ENCODE assay signal across 17 cellular contexts in the genomic region with DNA sequence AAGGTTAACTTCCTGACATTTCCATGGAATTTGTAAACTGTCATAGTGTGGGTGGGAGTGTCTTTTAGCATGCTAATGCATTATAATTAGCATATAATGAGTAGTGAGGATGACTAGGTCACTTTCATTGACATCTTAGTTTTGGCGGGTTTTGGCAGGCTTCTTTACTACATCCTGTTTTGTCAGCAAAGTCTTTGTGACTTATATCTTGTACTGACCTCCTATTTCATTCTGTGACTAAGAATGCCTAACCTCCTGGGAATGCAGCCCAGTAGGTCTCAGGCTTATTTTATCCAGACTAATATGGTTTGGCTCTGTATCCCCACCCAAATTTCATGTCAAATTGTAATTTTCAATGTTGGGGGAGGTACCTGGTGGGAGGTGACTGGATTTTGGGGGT.
DNase-seq lines count a peak whose midpoint lies in the region; ATAC-seq and TF ChIP-seq lines count a peak whose summit lies in the region.
"Had no signal": no experiment of that assay in that cellular context is flagged by ENCODE, and none has a peak within 500 bp of the region (broad histone marks: within the 10 kb centered on the region; RNA-seq: fewer than 3 reads in every experiment).

No MANE protein-coding gene starts in this region.

- H4K5ac ChIP-seq in mesendoderm (ENCODE audit: low read length), result no peak overlapping the region

- in situ Hi-C loops in GM23248 (cut with MboI), result no loop called here
- in situ Hi-C loops in mammary epithelial cell (cut with MboI; ENCODE audit: low sequenced_read_pairs in 2 of 2), result no loop called here

- H2BK120ac ChIP-seq in mesendoderm (ENCODE audit: low read depth, low read length), result no peak overlapping the region

- H4K8ac ChIP-seq in mesendoderm (ENCODE audit: low read depth, low read length), result no peak overlapping the region

- TF ChIP-seq CTCF in mammary epithelial cell (conservative IDR thresholded peaks at IDR 0.05 in 1 of 2, IDR thresholded peaks at IDR 0.05 in 1 of 2; ENCODE audit: extremely low read depth in 1 of 2, insufficient read depth in 1 of 2, low read depth in 1 of 2, low read length in 2 of 2), result no peak

- H3K4me1 ChIP-seq in GM23248 (ENCODE audit: insufficient read depth) (no peaks in the 10 kb centered on the region), mammary epithelial cell (ENCODE audit: insufficient read depth, low read length) (no peaks in the 10 kb centered on the region), mesendoderm (ENCODE audit: control insufficient read depth, low read depth, low read length) (no peaks in the 10 kb centered on the region)
- H3K4me1 ChIP-seq: SJCRH30 had no signal

- no peak overlapping the region for H2BK5ac ChIP-seq in mesendoderm (ENCODE audit: low read length)

- H3K9me3 ChIP-seq in GM23248 (ENCODE audit: low read depth), result no peaks in the 10 kb centered on the region
- no peaks in the 10 kb centered on the region; the same call in 1 of the 2 replicates for H3K9me3 ChIP-seq in MG63
- no peaks in the 10 kb centered on the region for H3K9me3 ChIP-seq in mammary epithelial cell (replicated peaks; ENCODE audit: insufficient read depth, low read length)
- H3K9me3 ChIP-seq: BE2C, SJCRH30 had no signal

- H3K9ac ChIP-seq in GM23248, result no peak overlapping the region
- no peak overlapping the region for H3K9ac ChIP-seq in mammary epithelial cell (ENCODE audit: insufficient read depth, low read length)
- no peak overlapping the region for H3K9ac ChIP-seq in mesendoderm (ENCODE audit: low read length)

- H3K36me3 ChIP-seq in GM23248 (ENCODE audit: low read depth) (no peaks in the 10 kb centered on the region), MG63 (no peaks in the 10 kb centered on the region), mammary epithelial cell (ENCODE audit: insufficient read depth, low read length) (no peaks in the 10 kb centered on the region), mesendoderm (ENCODE audit: control insufficient read depth, insufficient read depth, low read length) (no peaks in the 10 kb centered on the region)
- H3K36me3 ChIP-seq: BE2C, SJCRH30 had no signal

- BruUV-seq in mammary epithelial cell (replicated peaks; lab: Mats Ljungman, UMichigan), result no TSS peak

- dilution Hi-C loops in mammary epithelial cell (cut with HindIII; ENCODE audit: low sequenced_read_pairs), result no loop called here

- H2BK15ac ChIP-seq in mesendoderm (replicated peaks; ENCODE audit: low read depth), result no peak overlapping the region

- H3K27me3 ChIP-seq in GM23248 (replicated peaks; ENCODE audit: insufficient read depth) (no peaks in the 10 kb centered on the region), MG63 (no peaks in the 10 kb centered on the region), mammary epithelial cell (ENCODE audit: insufficient read depth, low read length) (no peaks in the 10 kb centered on the region), mesendoderm (ENCODE audit: insufficient read depth, low read length, poor library complexity) (no peaks in the 10 kb centered on the region)
- H3K27me3 ChIP-seq: BE2C, SJCRH30 had no signal

- no peak for ATAC-seq in HG02885 (IDR thresholded peaks at IDR 0.05; ENCODE audit: poor library complexity, unreplicated experiment)
- ATAC-seq in GM21825 (IDR thresholded peaks at IDR 0.05; ENCODE audit: unreplicated experiment), result no peak
- ATAC-seq: CD8-positive, alpha-beta T cell had no signal

- H3K4me3 ChIP-seq in GM23248 (no peak overlapping the region), MG63 (no peak overlapping the region), mammary epithelial cell (replicated peaks in 1 of 3; ENCODE audit: insufficient read depth in 1 of 3, low read depth in 2 of 3, low read length in 3 of 3) (no peak overlapping the region), mesendoderm (ENCODE audit: low read length) (no peak overlapping the region)
- H3K4me3 ChIP-seq: SJCRH30 had no signal

- no peaks in the 10 kb centered on the region for H3K79me2 ChIP-seq in GM23248 (ENCODE audit: insufficient read depth)
- H3K79me2 ChIP-seq in mammary epithelial cell (ENCODE audit: insufficient read depth, low read length), result no peaks in the 10 kb centered on the region
- no peaks in the 10 kb centered on the region for H3K79me2 ChIP-seq in mesendoderm (ENCODE audit: control insufficient read depth, insufficient read depth, low read length)

- no peaks in the 10 kb centered on the region for H4K20me1 ChIP-seq in GM23248 (ENCODE audit: insufficient read depth)
- no peaks in the 10 kb centered on the region for H4K20me1 ChIP-seq in mammary epithelial cell (ENCODE audit: insufficient read depth, low read length)

- H2AFZ ChIP-seq in GM23248 (no peak overlapping the region), mammary epithelial cell (ENCODE audit: low read depth, low read length) (no peak overlapping the region)

- no peaks in the 10 kb centered on the region for H3K79me1 ChIP-seq in mesendoderm (ENCODE audit: low read length)

- 5 to 19% methylated on average over 1 of the region's 1 CpG for WGBS in GM23248 (ENCODE audit: low coverage in 1 of 2, low lambda C conversion rate in 2 of 2, missing lambda C conversion rate in 2 of 2), 2 experiments
- 22% methylated on average over 1 of the region's 1 CpG for WGBS in mammary epithelial cell (ENCODE audit: low coverage, missing lambda C conversion rate)
- no CpG with 5 or more reads among the region's 1 CpG for WGBS in mesendoderm (ENCODE audit: extremely low coverage, insufficient coverage, low lambda C conversion rate)

- intact Hi-C loops in mammary epithelial cell (cut with micrococcal nuclease), result no loop called here

- no peak overlapping the region for H3K23ac ChIP-seq in mesendoderm (ENCODE audit: low read length)

- no peaks in the 10 kb centered on the region for H3K9me2 ChIP-seq in GM23248 (ENCODE audit: insufficient read depth)

- H3K18ac ChIP-seq in mesendoderm (ENCODE audit: low read length), result no peak overlapping the region

- CTCF ChIA-PET in mammary epithelial cell (lab: Charles Lee; ENCODE audit: low non-redundant PET), result no interaction called here

- H3K4ac ChIP-seq in mesendoderm (ENCODE audit: low read depth, low read length), result no peak overlapping the region

- H3F3A ChIP-seq in GM23248 (ENCODE audit: insufficient read depth), result no peaks in the 10 kb centered on the region

- H3K4me2 ChIP-seq in GM23248 (ENCODE audit: unreplicated experiment), result no peak overlapping the region
- no peak overlapping the region for H3K4me2 ChIP-seq in mammary epithelial cell (ENCODE audit: insufficient read depth, low read depth, low read length)
- H3K4me2 ChIP-seq in mesendoderm (ENCODE audit: low read length), result no peak overlapping the region

- no peak overlapping the region for H3K27ac ChIP-seq in GM23248
- H3K27ac ChIP-seq in mammary epithelial cell (ENCODE audit: insufficient read depth, low read depth, low read length), result no peak overlapping the region
- H3K27ac ChIP-seq in mesendoderm (ENCODE audit: low read depth, low read length), result no peak overlapping the region
- H3K27ac ChIP-seq: RWPE1, SJCRH30 had no signal

- H3K56ac ChIP-seq in mesendoderm (ENCODE audit: low read length), result no peak overlapping the region

- no peak overlapping the region for H2AK5ac ChIP-seq in mesendoderm (ENCODE audit: low read length)

- DNase-seq in GM23248 (peak; percentile 39), MG63 (peak; percentile 75), mammary epithelial cell (peak; percentile 15), mesendoderm (peak; percentile 11), NCI-H2029 treated with DMSO at 0.1 percent for 48 hours (lab: John Stamatoyannopoulos, UW) (no peak)
- DNase-seq: BE2C; CD8-positive, alpha-beta T cell; HFFc6; Kasumi-1; NCI-H1417; NCI-H187 treated with DMSO at 0.1 percent for 48 hours; NCI-H446; NCI-H69; SJCRH30 had no signal
